In genomic region chr1:236705771-236706565, GRCh38 we compare ENCODE assay signal across 35 cellular contexts. TPM values are rescaled to one million over a fixed set of nuclear protein-coding genes. Genes with fewer than 3 reads are reported as not detected.
DNase-seq lines count a peak whose midpoint lies in the region; ATAC-seq, FAIRE-seq and TF ChIP-seq lines count a peak whose summit lies in the region.
"Had no signal": no experiment of that assay in that cellular context is flagged by ENCODE, and none has a peak within 500 bp of the region (broad histone marks: within the 10 kb centered on the region; RNA-seq: fewer than 3 reads in every experiment).

No MANE protein-coding gene starts in this region.

- H3K27me3 ChIP-seq in endothelial cell of umbilical vein (ENCODE audit: control insufficient read depth in 2 of 2, insufficient read depth in 2 of 2, low read length in 2 of 2) = no peaks in the 10 kb centered on the region
- H3K27me3 ChIP-seq in right atrium auricular region = no peaks in the 10 kb centered on the region
- H3K27me3 ChIP-seq in H9 (ENCODE audit: insufficient read depth, low read length) = no peaks in the 10 kb centered on the region
- H3K27me3 ChIP-seq in aorta (ENCODE audit: control insufficient read depth in 1 of 2, insufficient read depth in 2 of 2, low read length in 1 of 2) = no peaks in the 10 kb centered on the region
- H3K27me3 ChIP-seq: BE2C, body of pancreas, ovary, uterus had no signal

- H3K79me2 ChIP-seq in endothelial cell of umbilical vein (ENCODE audit: control insufficient read depth, insufficient read depth, low read length) (no peaks in the 10 kb centered on the region), H9 (ENCODE audit: insufficient read depth, low read length) (no peaks in the 10 kb centered on the region)

- dilution Hi-C loops in endothelial cell of umbilical vein (cut with MboI; ENCODE audit: extremely low pct_ligation_motif_present, low sequenced_read_pairs) = no loop called here

- no CpG with 5 or more reads among the region's 2 CpGs for WGBS in H9 (ENCODE audit: extremely low coverage, insufficient read length, low lambda C conversion rate)
- 51 to 65% methylated on average over 2 of the region's 2 CpGs for WGBS in aorta, 2 donors

- intact Hi-C loops in endothelial cell of umbilical vein (cut with micrococcal nuclease) = no loop called here
- intact Hi-C loops in aorta (cut with DNase I) = no loop called here

- H3K36me3 Mint-ChIP-seq in H9 (ENCODE audit: insufficient read depth in 1 of 3, low read depth in 3 of 3) = no peaks in the 10 kb centered on the region
- H3K36me3 Mint-ChIP-seq in activated CD8-positive, alpha-beta T cell treated with anti-CD3 and anti-CD28 coated beads, Interleukin-2, amount 10 ng/mL, durations not matched to agents 7 days and 5 days (ENCODE audit: low read depth) = no peaks in the 10 kb centered on the region
- H3K36me3 Mint-ChIP-seq: activated CD4-positive, alpha-beta memory T cell treated with anti-CD3 and anti-CD28 coated beads for 36 hours; IgD-negative memory B cell; natural killer cell treated with Interleukin-12 subunit alpha and Interleukin-12 subunit beta and Interleukin-15 and Interleukin-18, amount 100 ng/mL, for 72 hours had no signal

- no peak overlapping the region for H2AK5ac ChIP-seq in H9 (ENCODE audit: insufficient read length, low read length)

- CTCF ChIA-PET in endothelial cell of umbilical vein (lab: Charles Lee) = no interaction called here
- CTCF ChIA-PET in activated CD8-positive, alpha-beta T cell treated with anti-CD3 and anti-CD28 coated beads, Interleukin-2, amount 10 ng/mL, durations not matched to agents 7 days and 5 days (lab: Charles Lee) = no interaction called here

- H2BK12ac ChIP-seq in H9 (ENCODE audit: insufficient read length, low read depth, low read length) = no peak overlapping the region

- no peak overlapping the region for H3T11ph ChIP-seq in H9 (ENCODE audit: low read length)

- H2BK5ac ChIP-seq in H9 (ENCODE audit: insufficient read length, low read length) = no peak overlapping the region

- no peak overlapping the region for H2BK20ac ChIP-seq in H9 (ENCODE audit: low read depth, low read length, poor library complexity, severe bottlenecking)

- POLR2A ChIA-PET in endothelial cell of umbilical vein (lab: Charles Lee) = no interaction called here
- POLR2A ChIA-PET in activated CD8-positive, alpha-beta T cell treated with anti-CD3 and anti-CD28 coated beads, Interleukin-2, amount 10 ng/mL, durations not matched to agents 7 days and 5 days (lab: Charles Lee) = no interaction called here

- H3K9me3 ChIP-seq in endothelial cell of umbilical vein (replicated peaks; ENCODE audit: control insufficient read depth, insufficient read depth, low read length) = no peaks in the 10 kb centered on the region
- no peaks in the 10 kb centered on the region for H3K9me3 ChIP-seq in right atrium auricular region
- H3K9me3 ChIP-seq in H9 (ENCODE audit: control insufficient read depth, low read depth, low read length) = no peaks in the 10 kb centered on the region
- no peaks in the 10 kb centered on the region for H3K9me3 ChIP-seq in aorta (ENCODE audit: control insufficient read depth, low read length)
- H3K9me3 ChIP-seq: BE2C, body of pancreas, mucosa of descending colon, ovary, SJSA1, uterus had no signal

- H3K4ac ChIP-seq in H9 (ENCODE audit: low read depth, low read length) = no peak overlapping the region

- H3K36me3 ChIP-seq in endothelial cell of umbilical vein (ENCODE audit: control insufficient read depth in 2 of 2, extremely low read depth in 1 of 2, insufficient read depth in 2 of 2, low read length in 2 of 2) (no peaks in the 10 kb centered on the region), right atrium auricular region (peaks cover 11% of the 10 kb centered on the region), aorta (ENCODE audit: control insufficient read depth in 1 of 2, insufficient read depth in 2 of 2, low read length in 1 of 2) (no peaks in the 10 kb centered on the region)
- H3K36me3 ChIP-seq: BE2C, ovary, SJSA1, uterus had no signal

- no peak overlapping the region for H3K9ac ChIP-seq in endothelial cell of umbilical vein (replicated peaks; ENCODE audit: extremely low read depth, insufficient read depth, low read length)
- no peak overlapping the region for H3K9ac ChIP-seq in H9 (ENCODE audit: extremely low read depth, insufficient read length, low read length)

- H3K4me3 Mint-ChIP-seq in H9 = no peak overlapping the region
- no peak overlapping the region for H3K4me3 Mint-ChIP-seq in activated CD8-positive, alpha-beta T cell treated with anti-CD3 and anti-CD28 coated beads, Interleukin-2, amount 10 ng/mL, durations not matched to agents 7 days and 5 days
- H3K4me3 Mint-ChIP-seq: activated CD4-positive, alpha-beta memory T cell treated with anti-CD3 and anti-CD28 coated beads for 36 hours; activated naive CD4-positive, alpha-beta T cell treated with anti-CD3 and anti-CD28 coated beads for 36 hours; activated T-helper 1 cell treated with anti-CD3 and anti-CD28 coated beads, Interleukin-12 subunit alpha, Interleukin-12 subunit beta, Interleukin-2, Interleukin-4 antibody, amounts not matched to agents 30 ng/mL and 10 ng/mL and 1 ng/mL, durations not matched to agents 14 hours and 24 hours and 36 hours; IgD-negative memory B cell; natural killer cell treated with Interleukin-12 subunit alpha and Interleukin-12 subunit beta and Interleukin-15 and Interleukin-18, amount 100 ng/mL, for 72 hours; stimulated activated naive CD8-positive, alpha-beta T cell treated with anti-CD3 and anti-CD28 coated beads, Interleukin-15, Interleukin-2, amounts not matched to agents 100 ng/mL and 50 ng/mL, for 24 hours; T-helper 1 cell treated with Interleukin-12 subunit alpha and Interleukin-12 subunit beta and Interleukin-4 antibody, amounts not matched to agents 30 μg/mL and 1 μg/mL, for 36 hours had no signal

- H3K79me1 ChIP-seq in H9 (ENCODE audit: insufficient read depth, low read depth, low read length, poor library complexity, severe bottlenecking) = no peaks in the 10 kb centered on the region

- no peaks in the 10 kb centered on the region for H3K23me2 ChIP-seq in H9 (ENCODE audit: insufficient read length, low read depth, low read length, poor library complexity, severe bottlenecking)

- no peak overlapping the region for H2AFZ ChIP-seq in endothelial cell of umbilical vein (ENCODE audit: low read depth, low read length)
- H2AFZ ChIP-seq in H9 (ENCODE audit: low read length) = no peak overlapping the region

- no peak overlapping the region for H3K14ac ChIP-seq in H9 (ENCODE audit: insufficient read depth, low read length)

- H3K4me3 ChIP-seq in endothelial cell of umbilical vein (replicated peaks in 1 of 3; ENCODE audit: insufficient read depth in 1 of 3, low read depth in 1 of 3, low read length in 3 of 3) = no peak overlapping the region
- H3K4me3 ChIP-seq in right atrium auricular region = no peak overlapping the region
- H3K4me3 ChIP-seq in aorta (ENCODE audit: low read length in 2 of 2) = no peak overlapping the region
- H3K4me3 ChIP-seq: body of pancreas, GM12878, mucosa of descending colon, ovary, SJSA1, smooth muscle cell, uterus had no signal

- TF ChIP-seq POLR2A in endothelial cell of umbilical vein (IDR thresholded peaks at IDR 0.05; ENCODE audit: low read depth, low read length) = no peak

- H2BK120ac ChIP-seq in H9 (ENCODE audit: low read depth, low read length, poor library complexity, severe bottlenecking) = no peak overlapping the region

- no peak overlapping the region for H4K8ac ChIP-seq in H9 (replicated peaks; ENCODE audit: insufficient read length, low read depth, low read length)

- H4K5ac ChIP-seq in H9 (ENCODE audit: insufficient read length, low read depth, low read length) = no peak overlapping the region

- H3K4me2 ChIP-seq in endothelial cell of umbilical vein (ENCODE audit: insufficient read depth, low read length) (no peak overlapping the region), H9 (ENCODE audit: insufficient read depth, insufficient read length, low read length) (no peak overlapping the region)
- H3K4me2 ChIP-seq: smooth muscle cell had no signal

- H3K4me1 Mint-ChIP-seq in H9 = peaks cover 0 to 5% of the 10 kb centered on the region in 2 experiments; a peak in 2 of 4 replicates
- H3K4me1 Mint-ChIP-seq in activated CD8-positive, alpha-beta T cell treated with anti-CD3 and anti-CD28 coated beads, Interleukin-2, amount 10 ng/mL, durations not matched to agents 7 days and 5 days (ENCODE audit: low read depth) = no peaks in the 10 kb centered on the region
- H3K4me1 Mint-ChIP-seq: IgD-negative memory B cell had no signal

- H3K27ac ChIP-seq in endothelial cell of umbilical vein (ENCODE audit: insufficient read depth, low read depth, low read length) (no peak overlapping the region), right atrium auricular region (peak overlapping the region; percentile 77 to 87), H9 (ENCODE audit: insufficient read length, low read depth, low read length) (no peak overlapping the region), aorta (ENCODE audit: low read depth in 1 of 2, low read length in 2 of 2) (no peak overlapping the region)
- H3K27ac ChIP-seq: body of pancreas, ovary, SJSA1, uterus had no signal

- BruUV-seq in endothelial cell of umbilical vein (replicated peaks; lab: Mats Ljungman, UMichigan) = no TSS peak

- H3K9me1 ChIP-seq in endothelial cell of umbilical vein (replicated peaks; ENCODE audit: control insufficient read depth, extremely low read depth, insufficient read depth, low read length) = no peaks in the 10 kb centered on the region

- no peaks in the 10 kb centered on the region for H3K9me3 Mint-ChIP-seq in H9
- H3K9me3 Mint-ChIP-seq in activated CD8-positive, alpha-beta T cell treated with anti-CD3 and anti-CD28 coated beads, Interleukin-2, amount 10 ng/mL, durations not matched to agents 7 days and 5 days (ENCODE audit: insufficient read depth) = no peaks in the 10 kb centered on the region
- H3K9me3 Mint-ChIP-seq: activated CD4-positive, alpha-beta memory T cell treated with anti-CD3 and anti-CD28 coated beads for 36 hours; activated naive CD4-positive, alpha-beta T cell treated with anti-CD3 and anti-CD28 coated beads for 36 hours; activated T-helper 1 cell treated with anti-CD3 and anti-CD28 coated beads, Interleukin-12 subunit alpha, Interleukin-12 subunit beta, Interleukin-2, Interleukin-4 antibody, amounts not matched to agents 30 ng/mL and 10 ng/mL and 1 ng/mL, durations not matched to agents 14 hours and 24 hours and 36 hours; IgD-negative memory B cell; natural killer cell treated with Interleukin-12 subunit alpha and Interleukin-12 subunit beta and Interleukin-15 and Interleukin-18, amount 100 ng/mL, for 72 hours; stimulated activated naive CD8-positive, alpha-beta T cell treated with anti-CD3 and anti-CD28 coated beads, Interleukin-15, Interleukin-2, amounts not matched to agents 100 ng/mL and 50 ng/mL, for 24 hours; T-helper 1 cell treated with Interleukin-12 subunit alpha and Interleukin-12 subunit beta and Interleukin-4 antibody, amounts not matched to agents 30 μg/mL and 1 μg/mL, for 36 hours had no signal

- H3K4me1 ChIP-seq in endothelial cell of umbilical vein (ENCODE audit: control insufficient read depth, extremely low read depth, insufficient read depth, low read length) = no peaks in the 10 kb centered on the region
- H3K4me1 ChIP-seq in right atrium auricular region = peaks cover 0 to 36% of the 10 kb centered on the region in 2 donors
- H3K4me1 ChIP-seq in H9 (ENCODE audit: insufficient read depth, low read length) = no peaks in the 10 kb centered on the region
- peaks cover 0 to 7% of the 10 kb centered on the region in 2 donors for H3K4me1 ChIP-seq in aorta (ENCODE audit: control insufficient read depth in 1 of 2, insufficient read depth in 2 of 2, low read length in 2 of 2)
- H3K4me1 ChIP-seq: BE2C, body of pancreas, SJSA1, uterus had no signal

- no peak overlapping the region for H3K56ac ChIP-seq in H9 (ENCODE audit: insufficient read length, low read depth, low read length)

- no peak overlapping the region for H3K27ac Mint-ChIP-seq in H9
- H3K27ac Mint-ChIP-seq in activated CD8-positive, alpha-beta T cell treated with anti-CD3 and anti-CD28 coated beads, Interleukin-2, amount 10 ng/mL, durations not matched to agents 7 days and 5 days = no peak overlapping the region
- H3K27ac Mint-ChIP-seq: activated CD4-positive, alpha-beta memory T cell treated with anti-CD3 and anti-CD28 coated beads for 36 hours; activated naive CD4-positive, alpha-beta T cell treated with anti-CD3 and anti-CD28 coated beads for 36 hours; activated T-helper 1 cell treated with anti-CD3 and anti-CD28 coated beads, Interleukin-12 subunit alpha, Interleukin-12 subunit beta, Interleukin-2, Interleukin-4 antibody, amounts not matched to agents 30 ng/mL and 10 ng/mL and 1 ng/mL, durations not matched to agents 14 hours and 24 hours and 36 hours; IgD-negative memory B cell; natural killer cell treated with Interleukin-12 subunit alpha and Interleukin-12 subunit beta and Interleukin-15 and Interleukin-18, amount 100 ng/mL, for 72 hours; stimulated activated naive CD8-positive, alpha-beta T cell treated with anti-CD3 and anti-CD28 coated beads, Interleukin-15, Interleukin-2, amounts not matched to agents 100 ng/mL and 50 ng/mL, for 24 hours; T-helper 1 cell treated with Interleukin-12 subunit alpha and Interleukin-12 subunit beta and Interleukin-4 antibody, amounts not matched to agents 30 μg/mL and 1 μg/mL, for 36 hours had no signal

- no peak overlapping the region for H3K23ac ChIP-seq in H9 (ENCODE audit: insufficient read length, low read depth, low read length)

- no peak overlapping the region for H2BK15ac ChIP-seq in H9 (ENCODE audit: low read depth, low read length)

- DNase-seq in SK-N-DZ (ENCODE audit: low spot score) (peak; percentile 81), endothelial cell of umbilical vein (ENCODE audit: low read depth, low spot score) (no peak), right atrium auricular region (ENCODE audit: low spot score) (no peak), pons (ENCODE audit: low spot score) (peak; percentile 89), H9 (no peak), aorta (no peak), DMS153 (lab: John Stamatoyannopoulos, UW) (no peak)
- no peak for DNase-seq in activated CD8-positive, alpha-beta T cell treated with anti-CD3 and anti-CD28 coated beads, Interleukin-2, amount 10 ng/mL, durations not matched to agents 7 days and 5 days
- DNase-seq: ACHN; activated CD4-positive, alpha-beta memory T cell treated with anti-CD3 and anti-CD28 coated beads for 36 hours; activated CD8-positive, alpha-beta memory T cell treated with anti-CD3 and anti-CD28 coated beads, Interleukin-2, amount 50 U/mL, for 48 hours; activated naive CD4-positive, alpha-beta T cell treated with anti-CD3 and anti-CD28 coated beads for 36 hours; BE2C; body of pancreas; head of caudate nucleus; mucosa of descending colon; NCI-H1092; NCI-H1694; NCI-H82; ovary; retina; uterus had no signal

- no peaks in the 10 kb centered on the region; the same call in 1 of the 2 replicates for H3K27me3 Mint-ChIP-seq in H9 (ENCODE audit: low read depth)
- H3K27me3 Mint-ChIP-seq in activated CD8-positive, alpha-beta T cell treated with anti-CD3 and anti-CD28 coated beads, Interleukin-2, amount 10 ng/mL, durations not matched to agents 7 days and 5 days (ENCODE audit: low read depth) = peaks cover 14% of the 10 kb centered on the region

- H4K20me1 ChIP-seq in endothelial cell of umbilical vein (replicated peaks; ENCODE audit: control insufficient read depth, extremely low read depth, insufficient read depth, low read length) = no peaks in the 10 kb centered on the region
- no peaks in the 10 kb centered on the region for H4K20me1 ChIP-seq in H9 (ENCODE audit: control insufficient read depth, insufficient read depth, insufficient read length)

- no peak overlapping the region for H4K91ac ChIP-seq in H9 (ENCODE audit: insufficient read length, low read depth, low read length)

- no peak overlapping the region for H3K18ac ChIP-seq in H9 (ENCODE audit: insufficient read length, low read depth, low read length)

- TF ChIP-seq CTCF in endothelial cell of umbilical vein (IDR thresholded peaks at IDR 0.05; ENCODE audit: extremely low read depth in 1 of 2, insufficient read depth in 1 of 2, low read depth in 1 of 2, low read length in 2 of 2) (no peak), right atrium auricular region (IDR thresholded peaks at IDR 0.05) (no peak), H9 (conservative IDR thresholded peaks at IDR 0.05) (no peak)

- peak; percentile 42 for FAIRE-seq in endothelial cell of umbilical vein (lab: Jason Lieb, UNC)
- FAIRE-seq: GM12878, H1, keratinocyte, RCC 7860 had no signal

- no peak for ATAC-seq in aorta (ENCODE audit: low FRiP score)
- no peak for ATAC-seq in activated CD8-positive, alpha-beta T cell treated with anti-CD3 and anti-CD28 coated beads, Interleukin-2, amount 10 ng/mL, durations not matched to agents 7 days and 5 days
- ATAC-seq: activated CD4-positive, CD25-positive, alpha-beta regulatory T cell treated with anti-CD3 and anti-CD28 coated beads, Interleukin-2, amount 50 U/mL, for 24 hours; body of pancreas; GM12878; mucosa of descending colon; natural killer cell treated with Interleukin-12 subunit alpha and Interleukin-12 subunit beta and Interleukin-15 and Interleukin-18, amount 100 ng/mL, for 72 hours had no signal

RNA-seq across cellular contexts. Expression of gene ACTN2, which starts 19.7 kb away (rescaled TPM):
- polyA plus RNA-seq in SK-N-DZ (2014; cell fraction: cytosol; rRNA removed) = 0.90 and 1.2 TPM in 2 replicates
- 8.6 and 15.5 TPM in 2 replicates for polyA plus RNA-seq in SK-N-DZ (2014; cell fraction: nucleus; rRNA removed)
- total RNA-seq in endothelial cell of umbilical vein (0.28 and 0.55 TPM in 2 replicates), right atrium auricular region (1,000 to 10,000 TPM in 1 of 2 donors, 100 to 1,000 TPM in 1; 595 to 1,486 TPM), H9 (2021) (0.92 and 2.3 TPM in 2 replicates), aorta (10 to 100 TPM; 15.7 to 40.5 TPM)
- polyA plus RNA-seq in endothelial cell of umbilical vein (0.22 and 0.33 TPM in 2 replicates), aorta (10 to 100 TPM in 1 of 2 donors, 1 to 10 TPM in 1; 3.0 to 40.1 TPM)
- polyA plus RNA-seq in endothelial cell of umbilical vein (2011; cell fraction: cytosol; rRNA removed) = 0.05 and 0.16 TPM in 2 replicates
- 2.6 and 3.4 TPM in 2 replicates for polyA plus RNA-seq in endothelial cell of umbilical vein (2011; cell fraction: nucleus; rRNA removed)
- polyA plus RNA-seq in endothelial cell of umbilical vein (2012) = 1.2 and 2.0 TPM in 2 replicates
- 0.15 and 0.19 TPM in 2 replicates for polyA minus RNA-seq in endothelial cell of umbilical vein
- not detected for polyA minus RNA-seq in endothelial cell of umbilical vein (2011; cell fraction: cytosol; rRNA and poly(A)+ RNA removed)
- polyA minus RNA-seq in endothelial cell of umbilical vein (2011; cell fraction: nucleus; rRNA and poly(A)+ RNA removed) = 0.43 and 0.82 TPM in 2 replicates
- total RNA-seq in activated CD8-positive, alpha-beta T cell treated with anti-CD3 and anti-CD28 coated beads, Interleukin-2, amount 10 ng/mL, durations not matched to agents 7 days and 5 days = not detected
- total RNA-seq: GM12878, HT-29, SJSA1, smooth muscle cell had no signal
- polyA plus RNA-seq: IgD-negative memory B cell, keratinocyte, smooth muscle cell had no signal

Comparison
In these comparisons a context has a peak if more than half of its experiments do, and no peak if none do; other contexts are left out.
1. DNase-seq: peak in SK-N-DZ (single experiment) and pons (single experiment); none in endothelial cell of umbilical vein (single experiment), right atrium auricular region (single experiment), H9 (single experiment), aorta (0 of 2), DMS153 (single experiment) and activated CD8-positive, alpha-beta T cell treated with anti-CD3 and anti-CD28 coated beads, Interleukin-2, amount 10 ng/mL, durations not matched to agents 7 days and 5 days (single experiment).
2. H3K27ac ChIP-seq: peak in right atrium auricular region (2 of 2); none in endothelial cell of umbilical vein (single experiment), H9 (single experiment) and aorta (0 of 2).
3. RNA of gene ACTN2, which starts 19.7 kb away (total RNA-seq): 595 to 1,486 TPM in right atrium auricular region; 15.7 to 40.5 TPM in aorta, 0.92 to 2.3 TPM in H9, 0.28 to 0.55 TPM in endothelial cell of umbilical vein and not detected in activated CD8-positive, alpha-beta T cell treated with anti-CD3 and anti-CD28 coated beads, Interleukin-2, amount 10 ng/mL, durations not matched to agents 7 days and 5 days; every median in the first group is over 10 times any median in the second.